ENCODE assay signal across 9 cellular contexts in the genomic region with DNA sequence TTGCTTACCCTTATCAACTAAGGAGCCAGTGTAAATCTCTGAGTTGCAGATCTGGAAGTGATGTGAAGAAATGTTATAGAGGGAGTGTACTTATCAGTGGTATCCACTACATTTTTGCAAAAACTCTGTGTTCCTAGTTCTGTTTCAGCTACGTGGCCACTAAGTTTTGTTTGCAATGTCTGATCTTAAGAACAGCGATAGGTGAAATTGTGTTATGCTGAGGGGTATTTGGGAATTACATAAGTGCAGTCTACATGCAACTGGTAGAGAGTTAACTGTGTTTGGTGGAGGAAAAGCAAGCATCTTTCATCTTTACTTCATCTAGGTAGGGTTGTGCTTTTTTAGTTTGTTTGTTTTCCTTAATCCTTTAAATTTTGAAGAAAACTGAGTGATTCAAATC.
DNase-seq lines count a peak whose midpoint lies in the region; ATAC-seq and TF ChIP-seq lines count a peak whose summit lies in the region.
"Had no signal": no experiment of that assay in that cellular context is flagged by ENCODE, and none has a peak within 500 bp of the region (broad histone marks: within the 10 kb centered on the region; RNA-seq: fewer than 3 reads in every experiment).

No MANE protein-coding gene starts in this region.

- peak overlapping the region; percentile 85 for H3K4me2 ChIP-seq in Loucy (ENCODE audit: low read depth, low read length, poor library complexity, severe bottlenecking)

- POLR2A ChIA-PET in CD8-positive, alpha-beta memory T cell (lab: Charles Lee) = interaction anchor here (0.5 to 3.4 kb wide), 6 partner anchors 16 to 101 kb away, joined by 3 to 13 read pairs (median 3); no protein-coding TSS in a partner anchor

- H3K79me2 ChIP-seq in Loucy (ENCODE audit: insufficient read depth, low read length) = peaks cover 24% of the 10 kb centered on the region

- in situ Hi-C loops in gastrocnemius medialis (cut with MboI; ENCODE audit: low sequenced_read_pairs in 4 of 4) = loop anchor here in 2 of 4 donors (10.0 to 25.0 kb wide), 3 partner anchors 60 to 1273 kb away; no protein-coding TSS in a partner anchor

- no peaks in the 10 kb centered on the region for H3K36me3 ChIP-seq in CD8-positive, alpha-beta memory T cell (ENCODE audit: insufficient read depth, low read length)
- H3K36me3 ChIP-seq in Loucy (ENCODE audit: insufficient read depth, low read length) (no peaks in the 10 kb centered on the region), gastrocnemius medialis (no peaks in the 10 kb centered on the region)
- no peaks in the 10 kb centered on the region for H3K36me3 ChIP-seq in effector memory CD4-positive, alpha-beta T cell (ENCODE audit: control insufficient read depth, insufficient read depth, low read length)

- H3F3A ChIP-seq in Loucy (ENCODE audit: low read depth) = peaks cover 6% of the 10 kb centered on the region; the same call in 1 of the 2 replicates

- peaks cover 49% of the 10 kb centered on the region for H3K4me1 ChIP-seq in CD8-positive, alpha-beta memory T cell (ENCODE audit: insufficient read depth, low read length)
- H3K4me1 ChIP-seq in Loucy (ENCODE audit: insufficient read depth, low read length, poor library complexity, severe bottlenecking) = peaks cover 85% of the 10 kb centered on the region
- peaks cover 33% of the 10 kb centered on the region for H3K4me1 ChIP-seq in effector memory CD4-positive, alpha-beta T cell (ENCODE audit: control insufficient read depth, insufficient read depth, low read length, poor library complexity, severe bottlenecking)
- peaks cover 58 to 72% of the 10 kb centered on the region in 2 donors for H3K4me1 ChIP-seq in gastrocnemius medialis

- ATAC-seq in gastrocnemius medialis (no peak), HG03521 (IDR thresholded peaks at IDR 0.05; ENCODE audit: unreplicated experiment) (no peak), GM21390 (IDR thresholded peaks at IDR 0.05; ENCODE audit: unreplicated experiment) (no peak)
- ATAC-seq: Panc1 had no signal

- BruUV-seq in Calu3 (replicated peaks; lab: Mats Ljungman, UMichigan) = no TSS peak

- peaks cover 57 to 80% (median 62%) of the 10 kb centered on the region in 3 donors for H3K4me1 Mint-ChIP-seq in CD8-positive, alpha-beta memory T cell
- H3K4me1 Mint-ChIP-seq in Calu3 (ENCODE audit: low read depth, unreplicated experiment) = peaks cover 8% of the 10 kb centered on the region

- no peak for TF ChIP-seq CTCF in Loucy (conservative IDR thresholded peaks at IDR 0.05; ENCODE audit: low read length)
- TF ChIP-seq CTCF in gastrocnemius medialis (IDR thresholded peaks at IDR 0.05 in 4 of 5, conservative IDR thresholded peaks at IDR 0.05 in 1 of 5) = no peak
- TF ChIP-seq CTCF in Calu3 (IDR thresholded peaks at IDR 0.05; ENCODE audit: unreplicated experiment) = no peak

- CTCF ChIA-PET in CD8-positive, alpha-beta memory T cell (lab: Charles Lee) = interaction anchor here (0.9 to 2.0 kb wide), 6 partner anchors 10 to 111 kb away, joined by 3 to 9 read pairs (median 4); no protein-coding TSS in a partner anchor
- CTCF ChIA-PET in Calu3 (lab: Charles Lee) = interaction anchor here (0.6 kb wide), 1 partner anchor 198 kb away, joined by 3 read pairs; no protein-coding TSS in a partner anchor

- peak in 1 of 5 donors; percentile 29 for DNase-seq in CD8-positive, alpha-beta memory T cell
- no peak for DNase-seq in effector memory CD4-positive, alpha-beta T cell
- DNase-seq in gastrocnemius medialis (no peak), Calu3 (no peak), OCI-M2 (lab: John Stamatoyannopoulos, UW; ENCODE audit: unreplicated experiment) (no peak)

- peak overlapping the region; percentile 91 to 100 (median 99) for H3K4me3 Mint-ChIP-seq in CD8-positive, alpha-beta memory T cell
- no peak overlapping the region for H3K4me3 Mint-ChIP-seq in Calu3 (ENCODE audit: low read depth, unreplicated experiment)

- no peaks in the 10 kb centered on the region for H4K20me1 ChIP-seq in Loucy (ENCODE audit: insufficient read depth, low read length, poor library complexity, severe bottlenecking)

- H3K9me3 ChIP-seq in CD8-positive, alpha-beta memory T cell (ENCODE audit: low read length) = no peaks in the 10 kb centered on the region
- H3K9me3 ChIP-seq in Loucy (ENCODE audit: insufficient read depth, low read depth, low read length) (no peaks in the 10 kb centered on the region), gastrocnemius medialis (no peaks in the 10 kb centered on the region)
- H3K9me3 ChIP-seq in effector memory CD4-positive, alpha-beta T cell (ENCODE audit: control insufficient read depth, low read length) = no peaks in the 10 kb centered on the region

- peak overlapping the region; percentile 75 for H3K4me3 ChIP-seq in CD8-positive, alpha-beta memory T cell (ENCODE audit: low read length)
- H3K4me3 ChIP-seq in Loucy (ENCODE audit: low read length, poor library complexity, severe bottlenecking) (peak overlapping the region; percentile 71), gastrocnemius medialis (peak overlapping the region; percentile 48 to 63 (median 59))
- H3K4me3 ChIP-seq in effector memory CD4-positive, alpha-beta T cell (ENCODE audit: insufficient read depth, low read depth, low read length, poor library complexity, severe bottlenecking) = peak overlapping the region; percentile 94

- no peaks in the 10 kb centered on the region for H3K9me3 Mint-ChIP-seq in CD8-positive, alpha-beta memory T cell
- H3K9me3 Mint-ChIP-seq in Calu3 (ENCODE audit: low read depth, unreplicated experiment) = no peaks in the 10 kb centered on the region

- no peak for TF ChIP-seq POLR2A in gastrocnemius medialis (IDR thresholded peaks at IDR 0.05)

- H3K36me3 Mint-ChIP-seq in CD8-positive, alpha-beta memory T cell = peaks cover 5 to 75% (median 24%) of the 10 kb centered on the region in 3 donors
- H3K36me3 Mint-ChIP-seq in Calu3 (ENCODE audit: insufficient read depth, unreplicated experiment) = peaks cover 8% of the 10 kb centered on the region

- H3K27ac ChIP-seq in CD8-positive, alpha-beta memory T cell (ENCODE audit: low read depth, low read length) = peak overlapping the region; percentile 87
- peak overlapping the region; percentile 93 for H3K27ac ChIP-seq in effector memory CD4-positive, alpha-beta T cell (ENCODE audit: insufficient read depth, low read length, poor library complexity, severe bottlenecking)
- H3K27ac ChIP-seq in gastrocnemius medialis = peak overlapping the region; percentile 86 to 92 (median 90)

- H3K27ac Mint-ChIP-seq in CD8-positive, alpha-beta memory T cell = peak overlapping the region; percentile 97 to 100 (median 98)
- H3K27ac Mint-ChIP-seq in Calu3 (ENCODE audit: unreplicated experiment) = no peak overlapping the region

- intact Hi-C loops in gastrocnemius medialis (cut with DNase I; ENCODE audit: low total_unique reads) = no loop called here
- intact Hi-C loops in Calu3 (cut with micrococcal nuclease; ENCODE audit: unreplicated experiment) = no loop called here

- peak overlapping the region; percentile 68 for H3K9ac ChIP-seq in Loucy (ENCODE audit: low read depth, low read length, poor library complexity, severe bottlenecking)

- H3K27me3 ChIP-seq in CD8-positive, alpha-beta memory T cell (ENCODE audit: insufficient read depth, low read length, poor library complexity, severe bottlenecking) = no peaks in the 10 kb centered on the region
- H3K27me3 ChIP-seq in Loucy (ENCODE audit: insufficient read depth, low read length, poor library complexity, severe bottlenecking) (no peaks in the 10 kb centered on the region), gastrocnemius medialis (no peaks in the 10 kb centered on the region)
- H3K27me3 ChIP-seq in effector memory CD4-positive, alpha-beta T cell (replicated peaks; ENCODE audit: control insufficient read depth, insufficient read depth, low read length, poor library complexity, severe bottlenecking) = no peaks in the 10 kb centered on the region

- no peak overlapping the region for H2AFZ ChIP-seq in Loucy (ENCODE audit: low read length)

- H3K27me3 Mint-ChIP-seq in CD8-positive, alpha-beta memory T cell = peaks cover 0 to 4% of the 10 kb centered on the region in 2 donors
- H3K27me3 Mint-ChIP-seq in Calu3 (ENCODE audit: unreplicated experiment) = no peaks in the 10 kb centered on the region

- no peaks in the 10 kb centered on the region for H3K9me2 ChIP-seq in Loucy (replicated peaks; ENCODE audit: low read depth, low read length)
